19 cellular contexts compared by ENCODE assay signal in genomic region chr9:89888677-89889076, GRCh38.
DNase-seq lines count a peak whose midpoint lies in the region; ATAC-seq and TF ChIP-seq lines count a peak whose summit lies in the region.
"Had no signal": no experiment of that assay in that cellular context is flagged by ENCODE, and none has a peak within 500 bp of the region (broad histone marks: within the 10 kb centered on the region; RNA-seq: fewer than 3 reads in every experiment).

No MANE protein-coding gene starts in this region.

- H3K4me1 ChIP-seq in right lobe of liver, result peaks cover 0 to 39% (median 17%) of the 10 kb centered on the region in 4 donors

- H3K27ac ChIP-seq in VCaP (peak overlapping the region; percentile 49), right lobe of liver (no peak overlapping the region)
- H3K27ac ChIP-seq: 22Rv1 had no signal

- H3K36me3 ChIP-seq in right lobe of liver, result no peaks in the 10 kb centered on the region

- intact Hi-C loops in activated CD8-positive, alpha-beta T cell treated with anti-CD3 and anti-CD28 coated beads for 36 hours (cut with micrococcal nuclease), result no loop called here
- intact Hi-C loops in right lobe of liver (cut with DNase I), result no loop called here

- POLR2A ChIA-PET in activated CD8-positive, alpha-beta T cell treated with anti-CD3 and anti-CD28 coated beads, Interleukin-2, amount 10 ng/mL, durations not matched to agents 7 days and 5 days (lab: Charles Lee), result no interaction called here
- POLR2A ChIA-PET in activated CD8-positive, alpha-beta T cell treated with anti-CD3 and anti-CD28 coated beads for 36 hours (lab: Charles Lee), result no interaction called here
- POLR2A ChIA-PET in GM10248 (lab: Yijun Ruan, JAX), result no interaction called here

- no peaks in the 10 kb centered on the region for H3K9me3 Mint-ChIP-seq in activated CD8-positive, alpha-beta T cell treated with anti-CD3 and anti-CD28 coated beads, Interleukin-2, amount 10 ng/mL, durations not matched to agents 7 days and 5 days (ENCODE audit: insufficient read depth)
- H3K9me3 Mint-ChIP-seq in activated CD8-positive, alpha-beta T cell treated with anti-CD3 and anti-CD28 coated beads for 36 hours, result no peaks in the 10 kb centered on the region

- TF ChIP-seq POLR2A in right lobe of liver (IDR thresholded peaks at IDR 0.05), result no peak

- H3K36me3 Mint-ChIP-seq in activated CD8-positive, alpha-beta T cell treated with anti-CD3 and anti-CD28 coated beads, Interleukin-2, amount 10 ng/mL, durations not matched to agents 7 days and 5 days (ENCODE audit: low read depth), result no peaks in the 10 kb centered on the region
- no peaks in the 10 kb centered on the region for H3K36me3 Mint-ChIP-seq in activated CD8-positive, alpha-beta T cell treated with anti-CD3 and anti-CD28 coated beads for 36 hours (ENCODE audit: low read depth)

- peak; percentile 14 for DNase-seq in activated CD8-positive, alpha-beta T cell treated with anti-CD3 and anti-CD28 coated beads, Interleukin-2, amount 10 ng/mL, durations not matched to agents 7 days and 5 days
- no peak for DNase-seq in activated CD8-positive, alpha-beta T cell treated with anti-CD3 and anti-CD28 coated beads for 36 hours
- peak in 2 of 3 donors; percentile 40 to 74 for DNase-seq in right lobe of liver
- DNase-seq in ureter (ENCODE audit: low spot score), result peak; percentile 27
- no peak for DNase-seq in kidney glomerular epithelial cell (lab: John Stamatoyannopoulos, UW)
- no peak for DNase-seq in GM10248 (ENCODE audit: extremely low spot score)
- no peak for DNase-seq in HK-2 (ENCODE audit: unreplicated experiment)
- DNase-seq: DND-41, KBM-7, NCI-H1436, NCI-H2081, NCI-H510A, NCI-H774, SHP77, SK-N-SH had no signal

- WGBS in right lobe of liver (ENCODE audit: insufficient coverage, low coverage, low lambda C conversion rate, missing lambda C conversion rate), result 33% methylated on average over 1 of the region's 3 CpGs

- H3K4me1 Mint-ChIP-seq in activated CD8-positive, alpha-beta T cell treated with anti-CD3 and anti-CD28 coated beads, Interleukin-2, amount 10 ng/mL, durations not matched to agents 7 days and 5 days (ENCODE audit: low read depth), result no peaks in the 10 kb centered on the region
- no peaks in the 10 kb centered on the region for H3K4me1 Mint-ChIP-seq in activated CD8-positive, alpha-beta T cell treated with anti-CD3 and anti-CD28 coated beads for 36 hours (ENCODE audit: low read depth)

- no peak overlapping the region for H3K4me3 Mint-ChIP-seq in activated CD8-positive, alpha-beta T cell treated with anti-CD3 and anti-CD28 coated beads, Interleukin-2, amount 10 ng/mL, durations not matched to agents 7 days and 5 days
- H3K4me3 Mint-ChIP-seq in activated CD8-positive, alpha-beta T cell treated with anti-CD3 and anti-CD28 coated beads for 36 hours, result no peak overlapping the region

- H3K4me3 ChIP-seq in right lobe of liver, result no peak overlapping the region
- H3K4me3 ChIP-seq: GM12878 had no signal

- no peaks in the 10 kb centered on the region for H3K27me3 ChIP-seq in right lobe of liver

- H3K9me3 ChIP-seq in right lobe of liver, result no peaks in the 10 kb centered on the region
- H3K9me3 ChIP-seq: SK-N-SH had no signal

- CTCF ChIA-PET in activated CD8-positive, alpha-beta T cell treated with anti-CD3 and anti-CD28 coated beads, Interleukin-2, amount 10 ng/mL, durations not matched to agents 7 days and 5 days (lab: Charles Lee), result no interaction called here
- CTCF ChIA-PET in activated CD8-positive, alpha-beta T cell treated with anti-CD3 and anti-CD28 coated beads for 36 hours (lab: Charles Lee), result interaction anchor here (1.3 to 1.4 kb wide), 2 partner anchors 211 to 286 kb away, joined by 3 to 4 read pairs; no protein-coding TSS in a partner anchor
- CTCF ChIA-PET in GM10248 (lab: Yijun Ruan, JAX), result no interaction called here

- no peak overlapping the region for H3K27ac Mint-ChIP-seq in activated CD8-positive, alpha-beta T cell treated with anti-CD3 and anti-CD28 coated beads, Interleukin-2, amount 10 ng/mL, durations not matched to agents 7 days and 5 days
- H3K27ac Mint-ChIP-seq in activated CD8-positive, alpha-beta T cell treated with anti-CD3 and anti-CD28 coated beads for 36 hours, result no peak overlapping the region

- TF ChIP-seq CTCF in activated CD8-positive, alpha-beta T cell treated with anti-CD3 and anti-CD28 coated beads for 36 hours (IDR thresholded peaks at IDR 0.05), result no peak
- no peak for TF ChIP-seq CTCF in VCaP (conservative IDR thresholded peaks at IDR 0.05)
- no peak for TF ChIP-seq CTCF in right lobe of liver (IDR thresholded peaks at IDR 0.05)
- no peak for TF ChIP-seq CTCF in GM10248 (IDR thresholded peaks at IDR 0.05; ENCODE audit: control extremely low read depth, extremely low read depth, low read depth, missing control alignments)

- H3K27me3 Mint-ChIP-seq in activated CD8-positive, alpha-beta T cell treated with anti-CD3 and anti-CD28 coated beads, Interleukin-2, amount 10 ng/mL, durations not matched to agents 7 days and 5 days (ENCODE audit: low read depth), result peaks cover 7% of the 10 kb centered on the region
- H3K27me3 Mint-ChIP-seq in activated CD8-positive, alpha-beta T cell treated with anti-CD3 and anti-CD28 coated beads for 36 hours, result no peaks in the 10 kb centered on the region

- ATAC-seq in activated CD8-positive, alpha-beta T cell treated with anti-CD3 and anti-CD28 coated beads, Interleukin-2, amount 10 ng/mL, durations not matched to agents 7 days and 5 days, result no peak
- no peak for ATAC-seq in activated CD8-positive, alpha-beta T cell treated with anti-CD3 and anti-CD28 coated beads for 36 hours
- peak; percentile 82 to 87 (median 84) for ATAC-seq in right lobe of liver
- ATAC-seq: GM12878, Panc1 had no signal

Comparison
In these comparisons a context has a peak if more than half of its experiments do, and no peak if none do; other contexts are left out.
1. DNase-seq: peak in activated CD8-positive, alpha-beta T cell treated with anti-CD3 and anti-CD28 coated beads, Interleukin-2, amount 10 ng/mL, durations not matched to agents 7 days and 5 days (single experiment), right lobe of liver (2 of 3) and ureter (single experiment); none in activated CD8-positive, alpha-beta T cell treated with anti-CD3 and anti-CD28 coated beads for 36 hours (single experiment), kidney glomerular epithelial cell (single experiment), GM10248 (single experiment) and HK-2 (single experiment).
2. ATAC-seq: peak in right lobe of liver (4 of 4); none in activated CD8-positive, alpha-beta T cell treated with anti-CD3 and anti-CD28 coated beads, Interleukin-2, amount 10 ng/mL, durations not matched to agents 7 days and 5 days (single experiment) and activated CD8-positive, alpha-beta T cell treated with anti-CD3 and anti-CD28 coated beads for 36 hours (single experiment).